In the genomic region with DNA sequence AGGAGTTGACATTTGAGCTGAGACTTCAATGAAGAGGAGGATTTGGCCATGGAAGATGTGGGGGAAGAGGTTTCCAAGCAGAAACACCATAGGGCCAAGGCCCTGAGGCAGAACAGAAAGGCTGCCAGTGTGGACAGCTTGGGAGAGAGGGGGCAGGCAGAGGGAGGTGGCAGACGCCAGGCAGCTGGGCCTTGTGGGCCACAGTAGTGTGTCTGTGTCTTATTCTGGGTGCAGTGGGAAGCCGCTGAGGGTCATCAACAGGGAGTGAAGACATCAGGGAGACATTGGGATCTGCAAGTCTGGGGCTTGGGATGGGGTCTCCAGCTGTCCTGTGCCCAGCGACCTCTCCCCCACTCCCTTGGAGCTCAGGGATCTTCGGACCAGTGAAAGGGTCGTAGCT, we compare ENCODE assay signal across 30 cellular contexts.
DNase-seq lines count a peak whose midpoint lies in the region; TF ChIP-seq lines count a peak whose summit lies in the region.
"Had no signal": no experiment of that assay in that cellular context is flagged by ENCODE, and none has a peak within 500 bp of the region (broad histone marks: within the 10 kb centered on the region; RNA-seq: fewer than 3 reads in every experiment).

No MANE protein-coding gene starts in this region.

- no peaks in the 10 kb centered on the region for H4K20me1 ChIP-seq in neural progenitor cell (ENCODE audit: low read depth)

- no peaks in the 10 kb centered on the region for H3K79me2 ChIP-seq in neural progenitor cell (ENCODE audit: low read depth)
- H3K79me2 ChIP-seq: parathyroid adenoma had no signal

- H3F3A ChIP-seq in neural progenitor cell (ENCODE audit: low read depth): peaks cover 51% of the 10 kb centered on the region

- H3K4me1 Mint-ChIP-seq in neural progenitor cell: peaks cover 36% of the 10 kb centered on the region
- no peaks in the 10 kb centered on the region for H3K4me1 Mint-ChIP-seq in activated CD4-positive, alpha-beta T cell treated with anti-CD3 and anti-CD28 coated beads, Interleukin-2, amount 10 ng/mL, durations not matched to agents 7 days and 5 days
- H3K4me1 Mint-ChIP-seq: activated B cell treated with CpG ODN at 0.5 μM for 24 hours; activated CD8-positive, alpha-beta memory T cell treated with anti-CD3 and anti-CD28 coated beads, Interleukin-2, amount 10 ng/mL, durations not matched to agents 7 days and 5 days; naive thymus-derived CD8-positive, alpha-beta T cell had no signal

- H3K27ac ChIP-seq in neural progenitor cell: peak overlapping the region; percentile 91
- H3K27ac ChIP-seq: ascending aorta, coronary artery, left lung, parathyroid adenoma, SJSA1, transverse colon had no signal

- H3K9ac ChIP-seq in neural progenitor cell: no peak overlapping the region
- H3K9ac ChIP-seq: parathyroid adenoma had no signal

- H3K27me3 ChIP-seq in neural progenitor cell: no peaks in the 10 kb centered on the region
- H3K27me3 ChIP-seq: ascending aorta, transverse colon had no signal

- H3K36me3 Mint-ChIP-seq in neural progenitor cell: peaks cover 8% of the 10 kb centered on the region
- no peaks in the 10 kb centered on the region for H3K36me3 Mint-ChIP-seq in activated CD4-positive, alpha-beta T cell treated with anti-CD3 and anti-CD28 coated beads, Interleukin-2, amount 10 ng/mL, durations not matched to agents 7 days and 5 days (ENCODE audit: low read depth)
- H3K36me3 Mint-ChIP-seq: activated CD8-positive, alpha-beta memory T cell treated with anti-CD3 and anti-CD28 coated beads, Interleukin-2, amount 10 ng/mL, durations not matched to agents 7 days and 5 days; naive thymus-derived CD8-positive, alpha-beta T cell had no signal

- H3K4me2 ChIP-seq in neural progenitor cell: peak overlapping the region; percentile 71

- peaks cover 4% of the 10 kb centered on the region for H3K27me3 Mint-ChIP-seq in neural progenitor cell (ENCODE audit: insufficient read depth, low read depth)
- H3K27me3 Mint-ChIP-seq in activated CD4-positive, alpha-beta T cell treated with anti-CD3 and anti-CD28 coated beads, Interleukin-2, amount 10 ng/mL, durations not matched to agents 7 days and 5 days: no peaks in the 10 kb centered on the region

- H3K4me1 ChIP-seq in neural progenitor cell: peaks cover 39% of the 10 kb centered on the region
- H3K4me1 ChIP-seq: ascending aorta, Caco-2, left lung, transverse colon had no signal

- H3K4me3 ChIP-seq in neural progenitor cell: no peak overlapping the region
- H3K4me3 ChIP-seq: ascending aorta, coronary artery, left lung, SJSA1, transverse colon had no signal

- no peaks in the 10 kb centered on the region for H3K36me3 ChIP-seq in neural progenitor cell
- H3K36me3 ChIP-seq: ascending aorta, left lung, SJSA1, transverse colon had no signal

- DNase-seq in NCI-H82 (lab: John Stamatoyannopoulos, UW) (peak; percentile 26), NCI-H82 treated with DMSO at 0.1 percent for 48 hours (lab: John Stamatoyannopoulos, UW; ENCODE audit: unreplicated experiment) (no peak), globus pallidus (ENCODE audit: low spot score) (peak; percentile 30), neural progenitor cell (ENCODE audit: low spot score) (no peak), NCI-H446 treated with DMSO at 0.1 percent for 48 hours (lab: John Stamatoyannopoulos, UW) (no peak), putamen (ENCODE audit: low spot score) (no peak)
- DNase-seq in activated CD4-positive, alpha-beta T cell treated with anti-CD3 and anti-CD28 coated beads, Interleukin-2, amount 50 U/mL, for 1 hour: no peak
- no peak for DNase-seq in activated CD4-positive, alpha-beta T cell treated with anti-CD3 and anti-CD28 coated beads, Interleukin-2, amount 10 ng/mL, durations not matched to agents 7 days and 5 days
- DNase-seq: 8988T; activated B cell treated with CpG ODN at 0.5 μM for 24 hours; activated CD8-positive, alpha-beta memory T cell treated with anti-CD3 and anti-CD28 coated beads, Interleukin-2, amount 10 ng/mL, durations not matched to agents 7 days and 5 days; activated T-cell treated with anti-CD3 and anti-CD28 coated beads, Interleukin-2, amount 50 U/mL, for 72 hours; C1 segment of cervical spinal cord; Caco-2; DMS79 treated with DMSO at 0.1 percent for 48 hours; effector memory CD8-positive, alpha-beta T cell; GDM1; Kasumi-1; left lung; naive thymus-derived CD8-positive, alpha-beta T cell; NCI-H1417; NCI-H2081; NCI-H226; stimulated activated CD4-positive, alpha-beta T cell treated with anti-CD3 and anti-CD28 coated beads, Interleukin-15, amount 100 ng/mL, for 24 hours; stimulated activated CD4-positive, alpha-beta T cell treated with anti-CD3 and anti-CD28 coated beads, Interleukin-4, amount 100 ng/mL, for 4 hours; transverse colon had no signal

- POLR2A ChIA-PET in activated CD4-positive, alpha-beta T cell treated with anti-CD3 and anti-CD28 coated beads, Interleukin-2, amount 10 ng/mL, durations not matched to agents 7 days and 5 days (lab: Charles Lee): no interaction called here

- peak overlapping the region; percentile 4 for H3K4me3 Mint-ChIP-seq in neural progenitor cell
- no peak overlapping the region for H3K4me3 Mint-ChIP-seq in activated CD4-positive, alpha-beta T cell treated with anti-CD3 and anti-CD28 coated beads, Interleukin-2, amount 10 ng/mL, durations not matched to agents 7 days and 5 days
- H3K4me3 Mint-ChIP-seq: activated B cell treated with CpG ODN at 0.5 μM for 24 hours; activated CD8-positive, alpha-beta memory T cell treated with anti-CD3 and anti-CD28 coated beads, Interleukin-2, amount 10 ng/mL, durations not matched to agents 7 days and 5 days; activated T-cell treated with anti-CD3 and anti-CD28 coated beads, Interleukin-2, amount 50 U/mL, for 72 hours; effector memory CD8-positive, alpha-beta T cell; naive thymus-derived CD8-positive, alpha-beta T cell had no signal

- H3K27ac Mint-ChIP-seq in neural progenitor cell: peak overlapping the region; percentile 48
- H3K27ac Mint-ChIP-seq in activated CD4-positive, alpha-beta T cell treated with anti-CD3 and anti-CD28 coated beads, Interleukin-2, amount 10 ng/mL, durations not matched to agents 7 days and 5 days: no peak overlapping the region
- H3K27ac Mint-ChIP-seq: activated B cell treated with CpG ODN at 0.5 μM for 24 hours; activated CD8-positive, alpha-beta memory T cell treated with anti-CD3 and anti-CD28 coated beads, Interleukin-2, amount 10 ng/mL, durations not matched to agents 7 days and 5 days; activated T-cell treated with anti-CD3 and anti-CD28 coated beads, Interleukin-2, amount 50 U/mL, for 72 hours; effector memory CD8-positive, alpha-beta T cell; naive thymus-derived CD8-positive, alpha-beta T cell had no signal

- no peaks in the 10 kb centered on the region for H3K9me3 Mint-ChIP-seq in neural progenitor cell
- no peaks in the 10 kb centered on the region for H3K9me3 Mint-ChIP-seq in activated CD4-positive, alpha-beta T cell treated with anti-CD3 and anti-CD28 coated beads, Interleukin-2, amount 10 ng/mL, durations not matched to agents 7 days and 5 days
- H3K9me3 Mint-ChIP-seq: activated B cell treated with CpG ODN at 0.5 μM for 24 hours; activated T-cell treated with anti-CD3 and anti-CD28 coated beads, Interleukin-2, amount 50 U/mL, for 72 hours; effector memory CD8-positive, alpha-beta T cell; naive thymus-derived CD8-positive, alpha-beta T cell had no signal

- TF ChIP-seq CTCF in neural progenitor cell (IDR thresholded peaks at IDR 0.05): no peak

- no peak overlapping the region for H2AFZ ChIP-seq in neural progenitor cell (replicated peaks)
- H2AFZ ChIP-seq: parathyroid adenoma had no signal

- CTCF ChIA-PET in activated CD4-positive, alpha-beta T cell treated with anti-CD3 and anti-CD28 coated beads, Interleukin-2, amount 10 ng/mL, durations not matched to agents 7 days and 5 days (lab: Charles Lee): no interaction called here

- no peaks in the 10 kb centered on the region for H3K9me3 ChIP-seq in neural progenitor cell (ENCODE audit: low read depth)
- H3K9me3 ChIP-seq: ascending aorta, Caco-2, left lung, SJSA1, transverse colon had no signal

Comparison
In these comparisons a context has a peak if more than half of its experiments do, and no peak if none do; other contexts are left out.
1. DNase-seq: peak in NCI-H82 (single experiment) and globus pallidus (single experiment); none in NCI-H82 treated with DMSO at 0.1 percent for 48 hours (single experiment), neural progenitor cell (single experiment), NCI-H446 treated with DMSO at 0.1 percent for 48 hours (single experiment), activated CD4-positive, alpha-beta T cell treated with anti-CD3 and anti-CD28 coated beads, Interleukin-2, amount 50 U/mL, for 1 hour (single experiment), activated CD4-positive, alpha-beta T cell treated with anti-CD3 and anti-CD28 coated beads, Interleukin-2, amount 10 ng/mL, durations not matched to agents 7 days and 5 days (single experiment) and putamen (single experiment).